Comparison of ENCODE assay signal across 9 cellular contexts in genomic region chr12:90909069-90909676, GRCh38. TPM values are rescaled to one million over a fixed set of nuclear protein-coding genes. Genes with fewer than 3 reads are reported as not detected.
DNase-seq lines count a peak whose midpoint lies in the region; ATAC-seq, FAIRE-seq and TF ChIP-seq lines count a peak whose summit lies in the region.
"Had no signal": no experiment of that assay in that cellular context is flagged by ENCODE, and none has a peak within 500 bp of the region (broad histone marks: within the 10 kb centered on the region; RNA-seq: fewer than 3 reads in every experiment).

No MANE protein-coding gene starts in this region.

- H3K9me3 ChIP-seq in ascending aorta: no peaks in the 10 kb centered on the region
- H3K9me3 ChIP-seq: BLaER1 treated with 17β-estradiol and CSF1 and Interleukin-3, amounts not matched to agents 10 nM and 100 nM had no signal

- H3K4me3 ChIP-seq in ascending aorta: no peak overlapping the region
- H3K4me3 ChIP-seq: BLaER1 treated with 17β-estradiol and CSF1 and Interleukin-3, amounts not matched to agents 10 nM and 100 nM had no signal

- H3K4me1 Mint-ChIP-seq in activated T-cell treated with anti-CD3 and anti-CD28 coated beads, Interleukin-2, amount 50 U/mL, for 4 hours (ENCODE audit: low read depth): no peaks in the 10 kb centered on the region

- no peaks in the 10 kb centered on the region for H3K36me3 ChIP-seq in ascending aorta
- H3K36me3 ChIP-seq: BLaER1 treated with 17β-estradiol and CSF1 and Interleukin-3, amounts not matched to agents 10 nM and 100 nM had no signal

- intact Hi-C loops in ascending aorta (cut with DNase I): no loop called here

- H3K4me1 ChIP-seq in ascending aorta: no peaks in the 10 kb centered on the region
- H3K4me1 ChIP-seq: BLaER1 treated with 17β-estradiol and CSF1 and Interleukin-3, amounts not matched to agents 10 nM and 100 nM had no signal

- FAIRE-seq in islet of Langerhans (lab: Jason Lieb, UNC): peak; percentile 13

- H3K27me3 ChIP-seq in ascending aorta: no peaks in the 10 kb centered on the region
- H3K27me3 ChIP-seq: BLaER1 treated with 17β-estradiol and CSF1 and Interleukin-3, amounts not matched to agents 10 nM and 100 nM had no signal

- peak in 2 of 3 experiments; percentile 20 to 46 for TF ChIP-seq CTCF in ascending aorta (IDR thresholded peaks at IDR 0.05)

- no peak for ATAC-seq in GM19455 (IDR thresholded peaks at IDR 0.05; ENCODE audit: unreplicated experiment)
- no peak for ATAC-seq in HG02678 (IDR thresholded peaks at IDR 0.05; ENCODE audit: unreplicated experiment)
- ATAC-seq in activated T-cell treated with anti-CD3 and anti-CD28 coated beads, Interleukin-2, amount 50 U/mL, for 4 hours: no peak

- DNase-seq in NCI-H1436 (lab: John Stamatoyannopoulos, UW): peak; percentile 3
- DNase-seq in NCI-H1436 treated with DMSO at 0.1 percent for 48 hours (lab: John Stamatoyannopoulos, UW): no peak
- peak; percentile 27 for DNase-seq in NCI-H1694 (lab: John Stamatoyannopoulos, UW)
- no peak for DNase-seq in ascending aorta (ENCODE audit: low spot score in 2 of 2)
- DNase-seq in activated T-cell treated with anti-CD3 and anti-CD28 coated beads, Interleukin-2, amount 50 U/mL, for 4 hours: no peak

- no peaks in the 10 kb centered on the region for H3K27me3 Mint-ChIP-seq in activated T-cell treated with anti-CD3 and anti-CD28 coated beads, Interleukin-2, amount 50 U/mL, for 4 hours (ENCODE audit: low read depth)

- no peak overlapping the region for H3K27ac ChIP-seq in ascending aorta
- H3K27ac ChIP-seq: BLaER1 treated with 17β-estradiol and CSF1 and Interleukin-3, amounts not matched to agents 10 nM and 100 nM had no signal

- H3K4me3 Mint-ChIP-seq in activated T-cell treated with anti-CD3 and anti-CD28 coated beads, Interleukin-2, amount 50 U/mL, for 4 hours: no peak overlapping the region

- no peaks in the 10 kb centered on the region for H3K9me3 Mint-ChIP-seq in activated T-cell treated with anti-CD3 and anti-CD28 coated beads, Interleukin-2, amount 50 U/mL, for 4 hours

- H3K36me3 Mint-ChIP-seq in activated T-cell treated with anti-CD3 and anti-CD28 coated beads, Interleukin-2, amount 50 U/mL, for 4 hours (ENCODE audit: insufficient read depth): no peaks in the 10 kb centered on the region

RNA-seq across cellular contexts. Expression of gene CCER1, which starts 45.8 kb away (rescaled TPM):
- not detected for total RNA-seq in ascending aorta
- not detected for total RNA-seq in activated T-cell treated with anti-CD3 and anti-CD28 coated beads, Interleukin-2, amount 50 U/mL, for 4 hours

Comparison
In these comparisons a context has a peak if more than half of its experiments do, and no peak if none do; other contexts are left out.
1. DNase-seq: peak in NCI-H1436 (single experiment) and NCI-H1694 (single experiment); none in NCI-H1436 treated with DMSO at 0.1 percent for 48 hours (single experiment), ascending aorta (0 of 2) and activated T-cell treated with anti-CD3 and anti-CD28 coated beads, Interleukin-2, amount 50 U/mL, for 4 hours (single experiment).